In the genomic region with DNA sequence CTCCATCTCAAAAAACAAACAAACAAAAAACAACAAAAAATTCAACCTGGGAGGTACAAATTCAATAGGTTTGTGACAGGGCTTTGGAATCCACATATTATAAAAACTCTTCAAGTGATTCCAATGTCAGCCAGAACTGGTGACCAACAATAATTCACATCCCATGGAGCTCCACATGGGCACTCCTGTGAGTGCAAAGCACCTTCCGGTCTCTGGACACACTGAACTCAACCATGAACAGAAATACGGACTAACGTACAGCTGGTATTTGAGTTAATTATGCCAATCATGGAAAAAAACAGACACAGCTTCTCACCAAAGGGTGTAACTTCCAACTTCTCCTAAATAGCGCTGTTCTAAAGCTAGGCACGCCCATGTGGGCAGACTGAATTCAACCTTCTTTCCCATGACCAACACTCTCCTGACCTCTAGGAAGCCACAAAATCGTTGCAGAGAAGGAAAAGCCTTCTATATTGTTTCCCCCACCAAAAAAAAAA, we compare ENCODE assay signal across 8 cellular contexts.
DNase-seq lines count a peak whose midpoint lies in the region; ATAC-seq, FAIRE-seq and TF ChIP-seq lines count a peak whose summit lies in the region.
"Not testable (repeated sequence)": the region's sequence is repeated elsewhere in the genome, so short reads cannot be mapped to it uniquely, and the experiment has no call there.

No MANE protein-coding gene starts in this region.

- H3K36me3 Mint-ChIP-seq in GM23338 (ENCODE audit: low read depth), result not testable (repeated sequence)

- H3K4me3 ChIP-seq in GM23338 (peak overlapping the region; percentile 81), WERI-Rb-1 (ENCODE audit: low read depth, low read length) (peak overlapping the region; percentile 80), bronchial epithelial cell (ENCODE audit: low read depth, low read length) (peak overlapping the region; percentile 76), right atrium auricular region (peak overlapping the region; percentile 67 to 82), neuron (ENCODE audit: low read length) (peak overlapping the region; percentile 74), upper lobe of left lung (peak overlapping the region in 3 of 4 donors; percentile 70 to 93 (median 77))

- H3K4me2 ChIP-seq in GM23338, result peak overlapping the region; percentile 76

- not testable (repeated sequence) for DNase-seq in GM23338 (ENCODE audit: low spot score); WERI-Rb-1; bronchial epithelial cell (ENCODE audit: low read depth); right atrium auricular region (ENCODE audit: low spot score); upper lobe of left lung

- H3K27me3 ChIP-seq in GM23338 (ENCODE audit: insufficient read depth); WERI-Rb-1 (ENCODE audit: insufficient read depth, low read depth, severe bottlenecking); bronchial epithelial cell (ENCODE audit: control insufficient read depth, insufficient read depth, low read length); right atrium auricular region; neuron (ENCODE audit: insufficient read depth, low read length); upper lobe of left lung: not testable (repeated sequence)

- H3K9me3 ChIP-seq in WERI-Rb-1 (ENCODE audit: severe bottlenecking); right atrium auricular region; neuron (ENCODE audit: low read length); upper lobe of left lung: not testable (repeated sequence)

- H2AFZ ChIP-seq in GM23338 (peak overlapping the region; percentile 80; the same call in 1 of the 2 replicates), neuron (ENCODE audit: low read depth, low read length) (peak overlapping the region; percentile 74)

- peak overlapping the region; percentile 94 for H3K4me3 Mint-ChIP-seq in GM23338

- H3K79me2 ChIP-seq in GM23338 (replicated peaks; ENCODE audit: insufficient read depth), result peaks cover 10% of the 10 kb centered on the region

- H4K20me1 ChIP-seq in GM23338 (replicated peaks; ENCODE audit: insufficient read depth), result not testable (repeated sequence)

- not testable (repeated sequence) for TF ChIP-seq CTCF in GM23338 (conservative IDR thresholded peaks at IDR 0.05; ENCODE audit: low read depth in 2 of 2); WERI-Rb-1 (IDR thresholded peaks at IDR 0.05; ENCODE audit: low read depth, low read length); bronchial epithelial cell (IDR thresholded peaks at IDR 0.05; ENCODE audit: insufficient read depth, low read length, severe bottlenecking); right atrium auricular region (IDR thresholded peaks at IDR 0.05); upper lobe of left lung (IDR thresholded peaks at IDR 0.05)

- H3K27me3 Mint-ChIP-seq in GM23338 (ENCODE audit: insufficient read depth, low read depth, poor library complexity), result not testable (repeated sequence)

- H3K4me1 Mint-ChIP-seq in GM23338, result not testable (repeated sequence)

- not testable (repeated sequence) for H3K9me3 Mint-ChIP-seq in GM23338

- H3K27ac Mint-ChIP-seq in GM23338, result peak overlapping the region; percentile 95

- not testable (repeated sequence) for FAIRE-seq in bronchial epithelial cell (lab: Jason Lieb, UNC)

- not testable (repeated sequence) for TF ChIP-seq EP300 in upper lobe of left lung (IDR thresholded peaks at IDR 0.05)

- H3K27ac ChIP-seq in GM23338 (ENCODE audit: low read depth) (peak overlapping the region; percentile 85), WERI-Rb-1 (peak overlapping the region; percentile 87), right atrium auricular region (peak overlapping the region; percentile 96 to 97), upper lobe of left lung (peak overlapping the region; percentile 96 to 99 (median 98))

- H3F3A ChIP-seq in GM23338 (replicated peaks; ENCODE audit: low read depth), result not testable (repeated sequence)

- no CpG with 5 or more reads among the region's 6 CpGs for WGBS in upper lobe of left lung, 2 donors

- peak; percentile 26 for ATAC-seq in GM18498 (IDR thresholded peaks at IDR 0.05; ENCODE audit: unreplicated experiment)
- ATAC-seq in GM23338, result peak; percentile 65
- peak; percentile 32 for ATAC-seq in HG03460 (IDR thresholded peaks at IDR 0.05; ENCODE audit: unreplicated experiment)
- peak; percentile 88 to 95 for ATAC-seq in upper lobe of left lung (ENCODE audit: low FRiP score in 2 of 2)

- not testable (repeated sequence) for H3K9me2 ChIP-seq in GM23338 (ENCODE audit: insufficient read depth)

- not testable (repeated sequence) for H3K36me3 ChIP-seq in GM23338 (ENCODE audit: insufficient read depth); WERI-Rb-1; bronchial epithelial cell (ENCODE audit: control insufficient read depth, insufficient read depth, low read length); right atrium auricular region; neuron (ENCODE audit: insufficient read depth, low read length); upper lobe of left lung

- not testable (repeated sequence) for TF ChIP-seq POLR2A in upper lobe of left lung (IDR thresholded peaks at IDR 0.05)

- not testable (repeated sequence) for H3K4me1 ChIP-seq in GM23338 (ENCODE audit: insufficient read depth); right atrium auricular region; neuron (ENCODE audit: insufficient read depth, low read length); upper lobe of left lung

Comparison
In these comparisons a context has a peak if more than half of its experiments do, and no peak if none do; other contexts are left out.
1. ATAC-seq: peak in every context shown above with its lines; median percentile 92 in upper lobe of left lung; 65 in GM23338; 32 in HG03460; 26 in GM18498.